ENCODE assay signal across 8 cellular contexts in genomic region chr19:5031231-5032100, GRCh38.
DNase-seq lines count a peak whose midpoint lies in the region; ATAC-seq and TF ChIP-seq lines count a peak whose summit lies in the region.

No MANE protein-coding gene starts in this region.

- H3K36me3 ChIP-seq in HCT116 (ENCODE audit: control insufficient read depth in 1 of 2, insufficient read depth in 2 of 2, low read length in 2 of 2) (no peaks in the 10 kb centered on the region; a peak in 1 of 4 replicates), colonic mucosa (peaks cover 7% of the 10 kb centered on the region), liver (ENCODE audit: control insufficient read depth in 4 of 4, insufficient read depth in 3 of 4, low read depth in 1 of 4, low read length in 3 of 4) (peaks cover 0 to 18% (median 9%) of the 10 kb centered on the region in 4 donors)

- H3K4me2 ChIP-seq in HCT116 (ENCODE audit: low read length): no peak overlapping the region

- H3K9me2 ChIP-seq in HCT116 (ENCODE audit: insufficient read depth): no peaks in the 10 kb centered on the region

- H3K9ac ChIP-seq in HCT116 (ENCODE audit: low read length): no peak overlapping the region
- H3K9ac ChIP-seq in colonic mucosa (ENCODE audit: low read depth in 2 of 2, low read length in 2 of 2): no peak overlapping the region
- H3K9ac ChIP-seq in liver (ENCODE audit: low read depth in 1 of 2, low read length in 2 of 2): no peak overlapping the region

- CTCF ChIA-PET in Calu3 (lab: Charles Lee) (interaction anchor here (0.8 to 2.5 kb wide), 10 partner anchors 15 to 222 kb away, joined by 3 to 20 read pairs (median 4); partner anchors contain the start of gene KDM4B), HCT116 (lab: Charles Lee) (interaction anchor here (0.6 to 3.9 kb wide), 19 partner anchors 9 to 240 kb away, joined by 3 to 117 read pairs (median 4); partner anchors contain the start of genes FEM1A, KDM4B and PLIN3)

- H3K4me3 ChIP-seq in HCT116 (replicated peaks in 1 of 2; ENCODE audit: low read depth in 1 of 2, low read length in 2 of 2): no peak overlapping the region
- no peak overlapping the region for H3K4me3 ChIP-seq in colonic mucosa
- no peak overlapping the region for H3K4me3 ChIP-seq in liver (ENCODE audit: low read depth in 1 of 3, low read length in 3 of 3)

- peaks cover 14% of the 10 kb centered on the region; the same call in 1 of the 2 replicates for H3K79me2 ChIP-seq in HCT116 (ENCODE audit: insufficient read depth, low read length)

- no peaks in the 10 kb centered on the region for H4K20me1 ChIP-seq in HCT116 (ENCODE audit: insufficient read depth)

- H3K36me3 Mint-ChIP-seq in Calu3 (ENCODE audit: insufficient read depth, unreplicated experiment): no peaks in the 10 kb centered on the region

- RAD21 ChIA-PET in HCT116 (lab: Charles Lee; ENCODE audit: low non-redundant PET in 1 of 2, low total read pairs in 2 of 2, uncharacterized antibody in 2 of 2, unreplicated experiment in 2 of 2): interaction anchor here (0.8 to 2.4 kb wide), 9 partner anchors 29 to 222 kb away, joined by 3 to 40 read pairs (median 4); partner anchors contain the start of gene PLIN3 (in 1 of the 2)

- H3K27me3 ChIP-seq in HCT116 (ENCODE audit: insufficient read depth, low read length) (no peaks in the 10 kb centered on the region), colonic mucosa (no peaks in the 10 kb centered on the region), liver (ENCODE audit: control insufficient read depth in 4 of 4, insufficient read depth in 4 of 4, low read length in 3 of 4) (no peaks in the 10 kb centered on the region)

- no peaks in the 10 kb centered on the region for H3K4me1 Mint-ChIP-seq in Calu3 (ENCODE audit: low read depth, unreplicated experiment)

- no peak overlapping the region for H2AFZ ChIP-seq in HCT116 (ENCODE audit: low read depth, low read length, poor library complexity, severe bottlenecking)

- no peak overlapping the region for H3K27ac Mint-ChIP-seq in Calu3 (ENCODE audit: unreplicated experiment)

- TF ChIP-seq RAD21 in HCT116 (IDR thresholded peaks at IDR 0.05; ENCODE audit: low read depth) (peak; percentile 96), liver (IDR thresholded peaks at IDR 0.05) (peak; percentile 93 to 94)

- peak; percentile 88 for DNase-seq in Calu3
- no peak for DNase-seq in HCT116 (ENCODE audit: low read depth, low spot score)
- peak; percentile 68 for DNase-seq in NCI-H510A (lab: John Stamatoyannopoulos, UW)
- peak; percentile 81 for DNase-seq in activated CD4-positive, alpha-beta T cell treated with anti-CD3 and anti-CD28 coated beads, Interleukin-2, amount 50 U/mL, for 1 hour
- peak; percentile 87 for DNase-seq in colonic mucosa
- peak; percentile 35 to 81 (median 67) for DNase-seq in stimulated activated CD4-positive, alpha-beta T cell treated with anti-CD3 and anti-CD28 coated beads, TNF-alpha, amount 100 ng/mL, for 1 hour (ENCODE audit: low read depth in 3 of 3, low spot score in 1 of 3)

- no peaks in the 10 kb centered on the region for H3K9me3 Mint-ChIP-seq in Calu3 (ENCODE audit: low read depth, unreplicated experiment)

- BruUV-seq in Calu3 (replicated peaks; lab: Mats Ljungman, UMichigan): no TSS peak
- BruUV-seq in HCT116 (replicated peaks; lab: Mats Ljungman, UMichigan): no TSS peak

- intact Hi-C loops in Calu3 (cut with micrococcal nuclease; ENCODE audit: unreplicated experiment) (loop anchor here (2.0 to 5.0 kb wide), 2 partner anchors 159 to 223 kb away; no protein-coding TSS in a partner anchor), HCT116 (cut with micrococcal nuclease) (loop anchor here (1.0 to 10.0 kb wide), 4 partner anchors 117 to 299 kb away; no protein-coding TSS in a partner anchor), colonic mucosa (cut with DNase I) (loop anchor here (2.0 to 5.0 kb wide), 2 partner anchors 155 to 219 kb away; no protein-coding TSS in a partner anchor)

- H3K4me1 ChIP-seq in HCT116 (ENCODE audit: control insufficient read depth in 1 of 2, insufficient read depth in 2 of 2, low read length in 2 of 2) (peaks cover 0 to 23% of the 10 kb centered on the region in 2 experiments; a peak in 3 of 4 replicates), colonic mucosa (no peaks in the 10 kb centered on the region), liver (ENCODE audit: control insufficient read depth in 4 of 4, insufficient read depth in 4 of 4, low read length in 3 of 4) (peaks cover 0 to 3% (median 0%) of the 10 kb centered on the region in 4 donors)

- 61% methylated on average over 29 of the region's 29 CpGs for WGBS in liver

- no peak for TF ChIP-seq POLR2A in HCT116 (IDR thresholded peaks at IDR 0.05; ENCODE audit: borderline replicate concordance, extremely low read depth, insufficient read depth, insufficient read length)

- H3K27ac ChIP-seq in HCT116 (ENCODE audit: low read depth, low read length) (peak overlapping the region; percentile 8; the same call in 1 of the 2 replicates), colonic mucosa (no peak overlapping the region), liver (ENCODE audit: low read depth in 1 of 2, low read length in 2 of 2) (peak overlapping the region in 1 of 2 donors; percentile 25)

- no peaks in the 10 kb centered on the region for H3K9me3 ChIP-seq in HCT116 (ENCODE audit: control insufficient read depth in 1 of 2, insufficient read depth in 1 of 2, low read depth in 1 of 2, low read length in 2 of 2)
- H3K9me3 ChIP-seq in colonic mucosa: no peaks in the 10 kb centered on the region
- H3K9me3 ChIP-seq in liver (ENCODE audit: control insufficient read depth in 4 of 4, low read length in 3 of 4): no peaks in the 10 kb centered on the region

- no peaks in the 10 kb centered on the region for H3K27me3 Mint-ChIP-seq in Calu3 (ENCODE audit: unreplicated experiment)

- POLR2A ChIA-PET in HCT116 (lab: Charles Lee): interaction anchor here (1.6 kb wide), 1 partner anchor 226 kb away, joined by 3 read pairs; no protein-coding TSS in a partner anchor

- H3K4me3 Mint-ChIP-seq in Calu3 (ENCODE audit: low read depth, unreplicated experiment): no peak overlapping the region

- peak; percentile 95 for ATAC-seq in HCT116
- ATAC-seq in HG03039 (IDR thresholded peaks at IDR 0.05; ENCODE audit: unreplicated experiment): no peak

- peak; percentile 73 for TF ChIP-seq CTCF in Calu3 (IDR thresholded peaks at IDR 0.05; ENCODE audit: unreplicated experiment)
- peak; percentile 87 to 95 (median 91) for TF ChIP-seq CTCF in HCT116 (IDR thresholded peaks at IDR 0.05 in 2 of 3, conservative IDR thresholded peaks at IDR 0.05 in 1 of 3; ENCODE audit: borderline replicate concordance in 1 of 3, insufficient read depth in 1 of 3, low read depth in 2 of 3, low read length in 2 of 3)
- TF ChIP-seq CTCF in colonic mucosa (IDR thresholded peaks at IDR 0.05): peak; percentile 96
- TF ChIP-seq CTCF in liver (IDR thresholded peaks at IDR 0.05; ENCODE audit: low read depth, low read length, missing input control): peak; percentile 95

TF ChIP-seq in HCT116, 20 proteins besides CTCF, POLR2A, EP300 and RAD21:
- TF ChIP-seq SIN3A (IDR thresholded peaks at IDR 0.05; ENCODE audit: low read depth) (no peak), EZH2phosphoT487 (IDR thresholded peaks at IDR 0.05; ENCODE audit: borderline replicate concordance) (no peak)

TF ChIP-seq in liver, 16 proteins besides CTCF, POLR2A, EP300 and RAD21:
- TF ChIP-seq, protein P1, sequence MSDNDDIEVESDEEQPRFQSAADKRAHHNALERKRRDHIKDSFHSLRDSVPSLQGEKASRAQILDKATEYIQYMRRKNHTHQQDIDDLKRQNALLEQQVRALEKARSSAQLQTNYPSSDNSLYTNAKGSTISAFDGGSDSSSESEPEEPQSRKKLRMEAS (IDR thresholded peaks at IDR 0.05): no peak
- TF ChIP-seq, protein P2, sequence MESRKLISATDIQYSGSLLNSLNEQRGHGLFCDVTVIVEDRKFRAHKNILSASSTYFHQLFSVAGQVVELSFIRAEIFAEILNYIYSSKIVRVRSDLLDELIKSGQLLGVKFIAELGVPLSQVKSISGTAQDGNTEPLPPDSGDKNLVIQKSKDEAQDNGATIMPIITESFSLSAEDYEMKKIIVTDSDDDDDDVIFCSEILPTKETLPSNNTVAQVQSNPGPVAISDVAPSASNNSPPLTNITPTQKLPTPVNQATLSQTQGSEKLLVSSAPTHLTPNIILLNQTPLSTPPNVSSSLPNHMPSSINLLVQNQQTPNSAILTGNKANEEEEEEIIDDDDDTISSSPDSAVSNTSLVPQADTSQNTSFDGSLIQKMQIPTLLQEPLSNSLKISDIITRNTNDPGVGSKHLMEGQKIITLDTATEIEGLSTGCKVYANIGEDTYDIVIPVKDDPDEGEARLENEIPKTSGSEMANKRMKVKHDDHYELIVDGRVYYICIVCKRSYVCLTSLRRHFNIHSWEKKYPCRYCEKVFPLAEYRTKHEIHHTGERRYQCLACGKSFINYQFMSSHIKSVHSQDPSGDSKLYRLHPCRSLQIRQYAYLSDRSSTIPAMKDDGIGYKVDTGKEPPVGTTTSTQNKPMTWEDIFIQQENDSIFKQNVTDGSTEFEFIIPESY (IDR thresholded peaks at IDR 0.05): no peak
- TF ChIP-seq NR2F2 (IDR thresholded peaks at IDR 0.05) (no peak), GABPA (IDR thresholded peaks at IDR 0.05 in 1 of 2, conservative IDR thresholded peaks at IDR 0.05 in 1 of 2) (no peak), FOXA2 (IDR thresholded peaks at IDR 0.05) (no peak)
